Comparison of ENCODE assay signal across 1 cellular context in the genomic region with DNA sequence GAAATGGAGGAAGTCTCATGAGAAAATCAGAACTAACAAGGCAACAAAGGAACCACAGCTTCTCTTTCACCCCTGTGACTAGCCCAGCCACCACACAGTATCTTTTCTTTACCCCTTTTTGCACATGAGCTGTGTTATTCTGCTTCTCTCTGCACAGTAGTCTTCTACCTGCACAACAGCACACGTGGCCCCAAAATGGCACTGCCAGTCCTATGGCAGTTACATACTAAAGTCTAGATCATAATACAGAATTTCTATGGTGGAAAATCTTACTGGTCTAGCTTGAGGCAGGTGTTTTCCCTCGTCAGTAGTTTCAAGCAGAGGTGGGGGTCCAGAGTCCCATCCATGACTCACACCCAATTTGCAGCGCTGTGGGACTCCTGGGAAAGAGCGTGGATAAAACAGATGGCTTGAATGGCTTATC.
TF ChIP-seq lines count a peak whose summit lies in the region.

No MANE protein-coding gene starts in this region.

TF ChIP-seq in SK-N-SH, 30 proteins besides CTCF, POLR2A, EP300 and RAD21 (continued from another document):
- TF ChIP-seq NRF1 (IDR thresholded peaks at IDR 0.05; ENCODE audit: low read depth, low read length) (no peak), SMC3 (IDR thresholded peaks at IDR 0.05; ENCODE audit: low read depth, low read length) (no peak), YY1 (IDR thresholded peaks at IDR 0.05; ENCODE audit: low read depth) (no peak), RFX5 (IDR thresholded peaks at IDR 0.05; ENCODE audit: low read length) (no peak), ELF1 (IDR thresholded peaks at IDR 0.05) (no peak), RCOR1 (IDR thresholded peaks at IDR 0.05; ENCODE audit: low read length) (no peak), EZH2phosphoT487 (IDR thresholded peaks at IDR 0.05; ENCODE audit: borderline replicate concordance, low read depth) (no peak), MEF2A (IDR thresholded peaks at IDR 0.05; ENCODE audit: borderline replicate concordance, low read depth) (no peak), TAF1 (IDR thresholded peaks at IDR 0.05; ENCODE audit: borderline replicate concordance, low read depth, low read length) (no peak)
- TF ChIP-seq, protein P1, sequence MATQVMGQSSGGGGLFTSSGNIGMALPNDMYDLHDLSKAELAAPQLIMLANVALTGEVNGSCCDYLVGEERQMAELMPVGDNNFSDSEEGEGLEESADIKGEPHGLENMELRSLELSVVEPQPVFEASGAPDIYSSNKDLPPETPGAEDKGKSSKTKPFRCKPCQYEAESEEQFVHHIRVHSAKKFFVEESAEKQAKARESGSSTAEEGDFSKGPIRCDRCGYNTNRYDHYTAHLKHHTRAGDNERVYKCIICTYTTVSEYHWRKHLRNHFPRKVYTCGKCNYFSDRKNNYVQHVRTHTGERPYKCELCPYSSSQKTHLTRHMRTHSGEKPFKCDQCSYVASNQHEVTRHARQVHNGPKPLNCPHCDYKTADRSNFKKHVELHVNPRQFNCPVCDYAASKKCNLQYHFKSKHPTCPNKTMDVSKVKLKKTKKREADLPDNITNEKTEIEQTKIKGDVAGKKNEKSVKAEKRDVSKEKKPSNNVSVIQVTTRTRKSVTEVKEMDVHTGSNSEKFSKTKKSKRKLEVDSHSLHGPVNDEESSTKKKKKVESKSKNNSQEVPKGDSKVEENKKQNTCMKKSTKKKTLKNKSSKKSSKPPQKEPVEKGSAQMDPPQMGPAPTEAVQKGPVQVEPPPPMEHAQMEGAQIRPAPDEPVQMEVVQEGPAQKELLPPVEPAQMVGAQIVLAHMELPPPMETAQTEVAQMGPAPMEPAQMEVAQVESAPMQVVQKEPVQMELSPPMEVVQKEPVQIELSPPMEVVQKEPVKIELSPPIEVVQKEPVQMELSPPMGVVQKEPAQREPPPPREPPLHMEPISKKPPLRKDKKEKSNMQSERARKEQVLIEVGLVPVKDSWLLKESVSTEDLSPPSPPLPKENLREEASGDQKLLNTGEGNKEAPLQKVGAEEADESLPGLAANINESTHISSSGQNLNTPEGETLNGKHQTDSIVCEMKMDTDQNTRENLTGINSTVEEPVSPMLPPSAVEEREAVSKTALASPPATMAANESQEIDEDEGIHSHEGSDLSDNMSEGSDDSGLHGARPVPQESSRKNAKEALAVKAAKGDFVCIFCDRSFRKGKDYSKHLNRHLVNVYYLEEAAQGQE (IDR thresholded peaks at IDR 0.05; ENCODE audit: low read depth, low read length) = no peak
- TF ChIP-seq, protein P2, sequence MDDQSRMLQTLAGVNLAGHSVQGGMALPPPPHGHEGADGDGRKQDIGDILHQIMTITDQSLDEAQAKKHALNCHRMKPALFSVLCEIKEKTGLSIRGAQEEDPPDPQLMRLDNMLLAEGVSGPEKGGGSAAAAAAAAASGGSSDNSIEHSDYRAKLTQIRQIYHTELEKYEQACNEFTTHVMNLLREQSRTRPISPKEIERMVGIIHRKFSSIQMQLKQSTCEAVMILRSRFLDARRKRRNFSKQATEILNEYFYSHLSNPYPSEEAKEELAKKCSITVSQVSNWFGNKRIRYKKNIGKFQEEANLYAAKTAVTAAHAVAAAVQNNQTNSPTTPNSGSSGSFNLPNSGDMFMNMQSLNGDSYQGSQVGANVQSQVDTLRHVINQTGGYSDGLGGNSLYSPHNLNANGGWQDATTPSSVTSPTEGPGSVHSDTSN (IDR thresholded peaks at IDR 0.05) = no peak
